Comparison of ENCODE assay signal across 29 cellular contexts in genomic region chr14:20905661-20906060, GRCh38. TPM values are rescaled to one million over a fixed set of nuclear protein-coding genes. Genes with fewer than 3 reads are reported as not detected.
"Had no signal": no experiment of that assay in that cellular context is flagged by ENCODE, and none has a peak within 500 bp of the region (broad histone marks: within the 10 kb centered on the region; RNA-seq: fewer than 3 reads in every experiment).

No MANE protein-coding gene starts in this region.

- H3K9me3 ChIP-seq: body of pancreas, esophagus muscularis mucosa, heart left ventricle, ovary, prostate gland, thoracic aorta had no signal

- H3K27ac ChIP-seq: body of pancreas, esophagus muscularis mucosa, foreskin keratinocyte, heart left ventricle, ovary, prostate gland, skin epidermis, thoracic aorta, WERI-Rb-1 had no signal

- FAIRE-seq: colon had no signal

- H3K4me1 ChIP-seq: body of pancreas, esophagus muscularis mucosa, foreskin keratinocyte, heart left ventricle, prostate gland had no signal

- DNase-seq: activated CD4-positive, alpha-beta T cell treated with anti-CD3 and anti-CD28 coated beads for 48 hours; activated CD4-positive, alpha-beta T cell treated with anti-CD3 and anti-CD28 coated beads, Interleukin-2, amount 50 U/mL, for 48 hours; activated CD8-positive, alpha-beta memory T cell treated with anti-CD3 and anti-CD28 coated beads for 24 hours; activated effector memory CD4-positive, alpha-beta T cell treated with Interleukin-2 at 50 U/mL for 16 hours; activated naive CD4-positive, alpha-beta T cell treated with Interleukin-2 at 50 U/mL for 16 hours; anterior cingulate cortex; body of pancreas; dermis blood vessel endothelial cell; effector CD4-positive, alpha-beta T cell; foreskin keratinocyte; heart left ventricle; naive B cell; nephron progenitor cell; ovary; retina; stimulated activated CD4-positive, alpha-beta T cell treated with anti-CD3 and anti-CD28 coated beads, Interleukin-12 subunit alpha, Interleukin-12 subunit beta, amount 100 ng/mL, for 4 hours; stimulated activated CD4-positive, alpha-beta T cell treated with anti-CD3 and anti-CD28 coated beads, Interleukin-4, amount 100 ng/mL, for 1 hour; WERI-Rb-1 had no signal

- H3K36me3 ChIP-seq: esophagus muscularis mucosa, heart left ventricle, ovary, prostate gland, thoracic aorta, WERI-Rb-1 had no signal

- ATAC-seq: activated CD4-positive, CD25-positive, alpha-beta regulatory T cell treated with anti-CD3 and anti-CD28 coated beads, Interleukin-2, amount 50 U/mL, for 24 hours; body of pancreas; foreskin keratinocyte; heart left ventricle; sciatic nerve had no signal

- H3K4me3 ChIP-seq: body of pancreas, esophagus muscularis mucosa, heart left ventricle, ovary, prostate gland, skin epidermis, thoracic aorta had no signal

- H3K27me3 ChIP-seq: body of pancreas, esophagus muscularis mucosa, foreskin keratinocyte, heart left ventricle, ovary had no signal

RNA-seq across cellular contexts. Expression of gene RNASE3, which starts 14.5 kb away (rescaled TPM):
- total RNA-seq: body of pancreas, dermis blood vessel endothelial cell, foreskin keratinocyte, kidney epithelial cell, lower leg skin, mesothelial cell of epicardium, ovary, prostate gland, subcutaneous adipose tissue, thoracic aorta had no signal
- polyA plus RNA-seq: foreskin keratinocyte had no signal

RNA-seq across cellular contexts. Expression of gene RNASE2, which starts 49.6 kb away (rescaled TPM):
- total RNA-seq: body of pancreas, dermis blood vessel endothelial cell, foreskin keratinocyte, kidney epithelial cell, mesothelial cell of epicardium had no signal
- polyA plus RNA-seq: foreskin keratinocyte had no signal
